8 cellular contexts compared by ENCODE assay signal in genomic region chr3:48435774-48436476, GRCh38. TPM values are rescaled to one million over a fixed set of nuclear protein-coding genes. Genes with fewer than 3 reads are reported as not detected.
A peak's percentile ranks its signal among the peaks of the same experiment; 100 is the strongest.
DNase-seq lines count a peak whose midpoint lies in the region; ATAC-seq, FAIRE-seq and TF ChIP-seq lines count a peak whose summit lies in the region.

No MANE protein-coding gene starts in this region.

- no peak overlapping the region for H3K4me2 ChIP-seq in GM23338
- no peak overlapping the region for H3K4me2 ChIP-seq in HepG2 (ENCODE audit: low read depth, low read length)

- no peaks in the 10 kb centered on the region for H3K9me3 Mint-ChIP-seq in GM23338
- H3K9me3 Mint-ChIP-seq in activated CD4-positive, alpha-beta T cell treated with anti-CD3 and anti-CD28 coated beads, Interleukin-2, amount 10 ng/mL, durations not matched to agents 24 days and 14 days, result no peaks in the 10 kb centered on the region

- TF ChIP-seq CTCF in GM23338 (conservative IDR thresholded peaks at IDR 0.05; ENCODE audit: low read depth in 2 of 2) (peak; percentile 100), HepG2 (CRISPR knock-in tag; IDR thresholded peaks at IDR 0.05) (peak; percentile 100)

- TF ChIP-seq EP300 in HepG2 (IDR thresholded peaks at IDR 0.05; ENCODE audit: low read depth in 2 of 2, low read length in 2 of 2) (no peak), HepG2 (CRISPR knock-in tag; IDR thresholded peaks at IDR 0.05; ENCODE audit: borderline replicate concordance) (no peak)

- H4K20me1 ChIP-seq in GM23338 (replicated peaks; ENCODE audit: insufficient read depth) (no peaks in the 10 kb centered on the region), HepG2 (ENCODE audit: insufficient read depth, low read length) (no peaks in the 10 kb centered on the region)

- TF ChIP-seq POLR2A in HepG2 (IDR thresholded peaks at IDR 0.05; ENCODE audit: insufficient read depth in 1 of 2, low read depth in 2 of 2, low read length in 2 of 2), result no peak

- H3K27ac ChIP-seq in GM23338 (ENCODE audit: low read depth) (no peak overlapping the region; the same call in 1 of the 2 replicates), HepG2 (ENCODE audit: extremely low read length, insufficient read depth, low read length) (no peak overlapping the region)

- POLR2A ChIA-PET in HepG2 (lab: Yijun Ruan, JAX), result interaction anchor here (0.7 to 2.7 kb wide), 13 partner anchors 10 to 195 kb away, joined by 3 to 59 read pairs (median 9); partner anchors contain the start of genes ATRIP and ZNF589

- peaks cover 39% of the 10 kb centered on the region for H3F3A ChIP-seq in GM23338 (replicated peaks; ENCODE audit: low read depth)

- DNase-seq in AG20443 (ENCODE audit: low spot score), result peak; percentile 84
- peak; percentile 96 for DNase-seq in GM23338 (ENCODE audit: low spot score)
- DNase-seq in NCI-H526 (lab: John Stamatoyannopoulos, UW), result peak; percentile 63 to 86
- DNase-seq in activated CD4-positive, alpha-beta T cell treated with anti-CD3 and anti-CD28 coated beads, Interleukin-2, amount 10 ng/mL, durations not matched to agents 24 days and 14 days, result peak; percentile 95
- peak; percentile 93 for DNase-seq in dermis blood vessel endothelial cell
- DNase-seq in HepG2 (ENCODE audit: low spot score), result peak; percentile 81
- DNase-seq in stimulated activated CD4-positive, alpha-beta T cell treated with anti-CD3 and anti-CD28 coated beads, Interleukin-4, amount 100 ng/mL, for 24 hours, result peak; percentile 89

- intact Hi-C loops in activated CD4-positive, alpha-beta T cell treated with anti-CD3 and anti-CD28 coated beads, Interleukin-2, amount 10 ng/mL, durations not matched to agents 24 days and 14 days (cut with micrococcal nuclease), result loop anchor here (1.0 to 2.0 kb wide), 4 partner anchors 35 to 241 kb away; no protein-coding TSS in a partner anchor
- intact Hi-C loops in HepG2 (cut with micrococcal nuclease; ENCODE audit: unreplicated experiment), result loop anchor here (1.0 to 2.0 kb wide), 3 partner anchors 35 to 203 kb away; no protein-coding TSS in a partner anchor

- no peak overlapping the region for H2AFZ ChIP-seq in GM23338
- no peak overlapping the region for H2AFZ ChIP-seq in HepG2 (ENCODE audit: low read length)

- peaks cover 27% of the 10 kb centered on the region for H3K4me1 Mint-ChIP-seq in GM23338
- peaks cover 31% of the 10 kb centered on the region for H3K4me1 Mint-ChIP-seq in activated CD4-positive, alpha-beta T cell treated with anti-CD3 and anti-CD28 coated beads, Interleukin-2, amount 10 ng/mL, durations not matched to agents 24 days and 14 days

- H3K79me2 ChIP-seq in GM23338 (replicated peaks; ENCODE audit: insufficient read depth) (peaks cover 40% of the 10 kb centered on the region), HepG2 (ENCODE audit: insufficient read depth, low read length) (peaks cover 19% of the 10 kb centered on the region)

- WGBS in HepG2 (ENCODE audit: low lambda C conversion rate), result 47% methylated on average over 6 of the region's 7 CpGs

- H3K4me1 ChIP-seq in GM23338 (ENCODE audit: insufficient read depth) (peaks cover 9% of the 10 kb centered on the region), HepG2 (ENCODE audit: insufficient read depth, low read length) (peaks cover 73% of the 10 kb centered on the region)

- H3K4me3 Mint-ChIP-seq in GM23338, result no peak overlapping the region
- no peak overlapping the region for H3K4me3 Mint-ChIP-seq in activated CD4-positive, alpha-beta T cell treated with anti-CD3 and anti-CD28 coated beads, Interleukin-2, amount 10 ng/mL, durations not matched to agents 24 days and 14 days

- in situ Hi-C loops in HepG2 (cut with HindIII; ENCODE audit: extremely low pct_ligation_motif_present, low pct_unique_long_range_greater_than_20kb), result loop anchor here (5.0 kb wide), 3 partner anchors 34 to 204 kb away; no protein-coding TSS in a partner anchor

- ATAC-seq in GM23338 (peak; percentile 52), HepG2 (peak; percentile 33), HG03039 (IDR thresholded peaks at IDR 0.05; ENCODE audit: unreplicated experiment) (no peak)

- H3K9ac ChIP-seq in HepG2 (ENCODE audit: insufficient read depth, low read depth, low read length), result no peak overlapping the region

- BruUV-seq in HepG2 (replicated peaks; lab: Mats Ljungman, UMichigan), result no TSS peak

- H3K9me2 ChIP-seq in GM23338 (ENCODE audit: insufficient read depth), result no peaks in the 10 kb centered on the region

- H3K36me3 ChIP-seq in GM23338 (ENCODE audit: insufficient read depth) (peaks cover 10% of the 10 kb centered on the region), HepG2 (replicated peaks in 1 of 2; ENCODE audit: control insufficient read depth in 1 of 2, insufficient read depth in 2 of 2, low read length in 2 of 2) (peaks cover 1 to 4% of the 10 kb centered on the region in 2 experiments; a peak in 3 of 5 replicates)

- TF ChIP-seq RAD21 in HepG2 (CRISPR knock-in tag; IDR thresholded peaks at IDR 0.05), result peak; percentile 97

- peaks cover 7% of the 10 kb centered on the region for H3K27me3 Mint-ChIP-seq in GM23338 (ENCODE audit: insufficient read depth, low read depth, poor library complexity)
- no peaks in the 10 kb centered on the region for H3K27me3 Mint-ChIP-seq in activated CD4-positive, alpha-beta T cell treated with anti-CD3 and anti-CD28 coated beads, Interleukin-2, amount 10 ng/mL, durations not matched to agents 24 days and 14 days

- CTCF ChIA-PET in HepG2 (lab: Yijun Ruan, JAX; ENCODE audit: low intra/inter-chr PET ratio, low total read pairs), result interaction anchor here (0.8 to 5.7 kb wide), 10 partner anchors 9 to 241 kb away, joined by 4 to 117 read pairs (median 15); no protein-coding TSS in a partner anchor

- H3K27me3 ChIP-seq in GM23338 (ENCODE audit: insufficient read depth) (no peaks in the 10 kb centered on the region), HepG2 (ENCODE audit: control insufficient read depth in 1 of 2, insufficient read depth in 2 of 2, low read length in 2 of 2) (no peaks in the 10 kb centered on the region; a peak in 1 of 5 replicates)

- peak; percentile 86 for FAIRE-seq in HepG2 (lab: Jason Lieb, UNC)

- no peaks in the 10 kb centered on the region for H3K9me3 ChIP-seq in HepG2 (ENCODE audit: low read length)

- peaks cover 42% of the 10 kb centered on the region for H3K36me3 Mint-ChIP-seq in GM23338 (ENCODE audit: low read depth)
- peaks cover 28% of the 10 kb centered on the region for H3K36me3 Mint-ChIP-seq in activated CD4-positive, alpha-beta T cell treated with anti-CD3 and anti-CD28 coated beads, Interleukin-2, amount 10 ng/mL, durations not matched to agents 24 days and 14 days (ENCODE audit: low read depth)

- no peak overlapping the region for H3K4me3 ChIP-seq in GM23338
- H3K4me3 ChIP-seq in HepG2 (replicated peaks in 1 of 3; ENCODE audit: insufficient read depth in 1 of 3, low read depth in 2 of 3, low read length in 3 of 3), result no peak overlapping the region

- H3K27ac Mint-ChIP-seq in GM23338, result no peak overlapping the region
- H3K27ac Mint-ChIP-seq in activated CD4-positive, alpha-beta T cell treated with anti-CD3 and anti-CD28 coated beads, Interleukin-2, amount 10 ng/mL, durations not matched to agents 24 days and 14 days, result no peak overlapping the region

RNA-seq across cellular contexts. Expression of gene CCDC51, which starts 4.0 kb away (rescaled TPM):
- 24.1 and 28.9 TPM in 2 replicates for total RNA-seq in GM23338 (2014; rRNA removed; shearing (Covaris generic))
- polyA plus RNA-seq in GM23338 (2016; fragmentation: Nextera tagmentation; extraction: Ambion mirVana) (20.8 and 22.2 TPM in 2 replicates), HepG2 (2011; rRNA removed) (15.5 and 18.1 TPM in 2 replicates)
- total RNA-seq in activated CD4-positive, alpha-beta T cell treated with anti-CD3 and anti-CD28 coated beads, Interleukin-2, amount 10 ng/mL, durations not matched to agents 24 days and 14 days, result 24.4 and 25.9 TPM in 2 replicates
- total RNA-seq in dermis blood vessel endothelial cell (16.4 and 18.0 TPM in 2 replicates), HepG2 (2016; rRNA removed; fragmentation: Illumina TruSeq; extraction: Trizol) (29.4 and 38.3 TPM in 2 replicates)
- 7.6 and 8.2 TPM in 2 replicates for total RNA-seq in HepG2 (2016; cell fraction: cytosol; rRNA removed; fragmentation: Illumina TruSeq; extraction: Trizol; ENCODE audit: low read depth)
- total RNA-seq in HepG2 (2016; cell fraction: insoluble cytoplasmic fraction; rRNA removed; fragmentation: Illumina TruSeq; extraction: Trizol), result 33.5 and 38.7 TPM in 2 replicates
- total RNA-seq in HepG2 (2016; cell fraction: membrane; rRNA removed; fragmentation: Illumina TruSeq; extraction: Trizol), result 12.2 and 12.5 TPM in 2 replicates
- 12.4 and 13.6 TPM in 2 replicates for total RNA-seq in HepG2 (2016; cell fraction: nucleus; rRNA removed; fragmentation: Illumina TruSeq; extraction: Trizol)
- polyA plus RNA-seq in HepG2 (2011; cell fraction: cytosol; rRNA removed), result 16.8 and 19.2 TPM in 2 replicates
- 6.5 and 8.5 TPM in 2 replicates for polyA plus RNA-seq in HepG2 (2011; cell fraction: nucleus; rRNA removed)
- polyA plus RNA-seq in HepG2 (2012), result 8.4 and 9.8 TPM in 2 replicates
- 3.9 and 4.9 TPM in 2 replicates for polyA plus RNA-seq in HepG2 (2016; cell fraction: cytosol; fragmentation: Illumina TruSeq; extraction: Trizol; ENCODE audit: low read depth)
- polyA plus RNA-seq in HepG2 (2016; cell fraction: insoluble cytoplasmic fraction; fragmentation: Illumina TruSeq; extraction: Trizol; ENCODE audit: low read depth), result 29.3 and 29.9 TPM in 2 replicates
- polyA plus RNA-seq in HepG2 (2016; cell fraction: membrane; fragmentation: Illumina TruSeq; extraction: Trizol; ENCODE audit: low read depth), result 8.0 TPM in 2 replicates
- 16.3 and 19.0 TPM in 2 replicates for polyA plus RNA-seq in HepG2 (2016; cell fraction: nucleus; fragmentation: Illumina TruSeq; extraction: Trizol; ENCODE audit: insufficient read depth, low read depth)
- 11.3 and 25.4 TPM in 2 replicates for polyA minus RNA-seq in HepG2 (2011; rRNA and poly(A)+ RNA removed; ENCODE audit: low replicate concordance)
- 4.5 and 4.7 TPM in 2 replicates for polyA minus RNA-seq in HepG2 (2011; cell fraction: cytosol; rRNA and poly(A)+ RNA removed)
- 3.0 and 3.3 TPM in 2 replicates for polyA minus RNA-seq in HepG2 (2011; cell fraction: nucleus; rRNA and poly(A)+ RNA removed)

RNA-seq across cellular contexts. Expression of gene TMA7, which starts 4.1 kb away (rescaled TPM):
- 362 and 419 TPM in 2 replicates for total RNA-seq in GM23338 (2014; rRNA removed; shearing (Covaris generic))
- 2,089 and 2,333 TPM in 2 replicates for polyA plus RNA-seq in GM23338 (2016; fragmentation: Nextera tagmentation; extraction: Ambion mirVana)
- total RNA-seq in activated CD4-positive, alpha-beta T cell treated with anti-CD3 and anti-CD28 coated beads, Interleukin-2, amount 10 ng/mL, durations not matched to agents 24 days and 14 days, result 272 and 275 TPM in 2 replicates
- 223 and 272 TPM in 2 replicates for total RNA-seq in dermis blood vessel endothelial cell
- 486 and 510 TPM in 2 replicates for total RNA-seq in HepG2 (2016; rRNA removed; fragmentation: Illumina TruSeq; extraction: Trizol)
- total RNA-seq in HepG2 (2016; cell fraction: cytosol; rRNA removed; fragmentation: Illumina TruSeq; extraction: Trizol; ENCODE audit: low read depth), result 913 and 1,296 TPM in 2 replicates
- total RNA-seq in HepG2 (2016; cell fraction: insoluble cytoplasmic fraction; rRNA removed; fragmentation: Illumina TruSeq; extraction: Trizol), result 511 and 522 TPM in 2 replicates
- 763 and 886 TPM in 2 replicates for total RNA-seq in HepG2 (2016; cell fraction: membrane; rRNA removed; fragmentation: Illumina TruSeq; extraction: Trizol)
- 177 and 187 TPM in 2 replicates for total RNA-seq in HepG2 (2016; cell fraction: nucleus; rRNA removed; fragmentation: Illumina TruSeq; extraction: Trizol)
- 80.9 and 100 TPM in 2 replicates for polyA plus RNA-seq in HepG2 (2011; rRNA removed)
- polyA plus RNA-seq in HepG2 (2011; cell fraction: cytosol; rRNA removed), result 69.9 and 96.6 TPM in 2 replicates
- polyA plus RNA-seq in HepG2 (2011; cell fraction: nucleus; rRNA removed), result 23.2 and 42.0 TPM in 2 replicates
- polyA plus RNA-seq in HepG2 (2012), result 194 and 244 TPM in 2 replicates
- 1,200 and 1,620 TPM in 2 replicates for polyA plus RNA-seq in HepG2 (2016; cell fraction: cytosol; fragmentation: Illumina TruSeq; extraction: Trizol; ENCODE audit: low read depth)
- polyA plus RNA-seq in HepG2 (2016; cell fraction: insoluble cytoplasmic fraction; fragmentation: Illumina TruSeq; extraction: Trizol; ENCODE audit: low read depth), result 517 and 532 TPM in 2 replicates
- polyA plus RNA-seq in HepG2 (2016; cell fraction: membrane; fragmentation: Illumina TruSeq; extraction: Trizol; ENCODE audit: low read depth), result 742 and 956 TPM in 2 replicates
- polyA plus RNA-seq in HepG2 (2016; cell fraction: nucleus; fragmentation: Illumina TruSeq; extraction: Trizol; ENCODE audit: insufficient read depth, low read depth), result 336 and 389 TPM in 2 replicates
- polyA minus RNA-seq in HepG2 (2011; rRNA and poly(A)+ RNA removed; ENCODE audit: low replicate concordance), result 4.4 and 15.7 TPM in 2 replicates
- 18.7 and 23.2 TPM in 2 replicates for polyA minus RNA-seq in HepG2 (2011; cell fraction: cytosol; rRNA and poly(A)+ RNA removed)
- 18.4 and 25.9 TPM in 2 replicates for polyA minus RNA-seq in HepG2 (2011; cell fraction: nucleus; rRNA and poly(A)+ RNA removed)

RNA-seq across cellular contexts. Expression of gene PLXNB1, which starts 6.0 kb away (rescaled TPM):
- 144 and 164 TPM in 2 replicates for total RNA-seq in GM23338 (2014; rRNA removed; shearing (Covaris generic))
- polyA plus RNA-seq in GM23338 (2016; fragmentation: Nextera tagmentation; extraction: Ambion mirVana) (49.0 and 49.3 TPM in 2 replicates), HepG2 (2011; rRNA removed) (143 and 179 TPM in 2 replicates)
- total RNA-seq in activated CD4-positive, alpha-beta T cell treated with anti-CD3 and anti-CD28 coated beads, Interleukin-2, amount 10 ng/mL, durations not matched to agents 24 days and 14 days, result 5.7 and 6.5 TPM in 2 replicates
- total RNA-seq in dermis blood vessel endothelial cell (16.8 and 23.7 TPM in 2 replicates), HepG2 (2016; rRNA removed; fragmentation: Illumina TruSeq; extraction: Trizol) (25.4 and 86.0 TPM in 2 replicates)
- total RNA-seq in HepG2 (2016; cell fraction: cytosol; rRNA removed; fragmentation: Illumina TruSeq; extraction: Trizol; ENCODE audit: low read depth), result 33.1 and 33.9 TPM in 2 replicates
- 23.9 and 92.3 TPM in 2 replicates for total RNA-seq in HepG2 (2016; cell fraction: insoluble cytoplasmic fraction; rRNA removed; fragmentation: Illumina TruSeq; extraction: Trizol)
- total RNA-seq in HepG2 (2016; cell fraction: membrane; rRNA removed; fragmentation: Illumina TruSeq; extraction: Trizol), result 30.7 and 31.8 TPM in 2 replicates
- total RNA-seq in HepG2 (2016; cell fraction: nucleus; rRNA removed; fragmentation: Illumina TruSeq; extraction: Trizol), result 140 and 158 TPM in 2 replicates
- polyA plus RNA-seq in HepG2 (2011; cell fraction: cytosol; rRNA removed), result 71.5 and 83.2 TPM in 2 replicates
- polyA plus RNA-seq in HepG2 (2011; cell fraction: nucleus; rRNA removed), result 1,144 and 1,345 TPM in 2 replicates
- polyA plus RNA-seq in HepG2 (2012), result 140 and 149 TPM in 2 replicates
- 5.5 and 6.7 TPM in 2 replicates for polyA plus RNA-seq in HepG2 (2016; cell fraction: cytosol; fragmentation: Illumina TruSeq; extraction: Trizol; ENCODE audit: low read depth)
- 23.3 and 26.9 TPM in 2 replicates for polyA plus RNA-seq in HepG2 (2016; cell fraction: insoluble cytoplasmic fraction; fragmentation: Illumina TruSeq; extraction: Trizol; ENCODE audit: low read depth)
- polyA plus RNA-seq in HepG2 (2016; cell fraction: membrane; fragmentation: Illumina TruSeq; extraction: Trizol; ENCODE audit: low read depth), result 12.8 and 12.9 TPM in 2 replicates
- 420 and 470 TPM in 2 replicates for polyA plus RNA-seq in HepG2 (2016; cell fraction: nucleus; fragmentation: Illumina TruSeq; extraction: Trizol; ENCODE audit: insufficient read depth, low read depth)
- polyA minus RNA-seq in HepG2 (2011; rRNA and poly(A)+ RNA removed; ENCODE audit: low replicate concordance), result 83.4 and 325 TPM in 2 replicates
- 54.4 and 79.5 TPM in 2 replicates for polyA minus RNA-seq in HepG2 (2011; cell fraction: cytosol; rRNA and poly(A)+ RNA removed)
- 295 and 329 TPM in 2 replicates for polyA minus RNA-seq in HepG2 (2011; cell fraction: nucleus; rRNA and poly(A)+ RNA removed)

RNA-seq across cellular contexts. Expression of gene ATRIP, which starts 10.6 kb away (rescaled TPM):
- total RNA-seq in GM23338 (2014; rRNA removed; shearing (Covaris generic)), result 17.3 and 17.6 TPM in 2 replicates
- polyA plus RNA-seq in GM23338 (2016; fragmentation: Nextera tagmentation; extraction: Ambion mirVana) (5.8 and 6.1 TPM in 2 replicates), HepG2 (2011; rRNA removed) (5.1 and 5.3 TPM in 2 replicates)
- 18.3 and 20.0 TPM in 2 replicates for total RNA-seq in activated CD4-positive, alpha-beta T cell treated with anti-CD3 and anti-CD28 coated beads, Interleukin-2, amount 10 ng/mL, durations not matched to agents 24 days and 14 days
- total RNA-seq in dermis blood vessel endothelial cell (8.2 TPM in 2 replicates), HepG2 (2016; rRNA removed; fragmentation: Illumina TruSeq; extraction: Trizol) (11.4 and 12.5 TPM in 2 replicates)
- total RNA-seq in HepG2 (2016; cell fraction: cytosol; rRNA removed; fragmentation: Illumina TruSeq; extraction: Trizol; ENCODE audit: low read depth), result 2.6 and 2.7 TPM in 2 replicates
- total RNA-seq in HepG2 (2016; cell fraction: insoluble cytoplasmic fraction; rRNA removed; fragmentation: Illumina TruSeq; extraction: Trizol), result 9.5 and 10.4 TPM in 2 replicates
- 2.4 and 3.4 TPM in 2 replicates for total RNA-seq in HepG2 (2016; cell fraction: membrane; rRNA removed; fragmentation: Illumina TruSeq; extraction: Trizol)
- 7.4 and 11.0 TPM in 2 replicates for total RNA-seq in HepG2 (2016; cell fraction: nucleus; rRNA removed; fragmentation: Illumina TruSeq; extraction: Trizol)
- 3.7 and 4.7 TPM in 2 replicates for polyA plus RNA-seq in HepG2 (2011; cell fraction: cytosol; rRNA removed)
- polyA plus RNA-seq in HepG2 (2011; cell fraction: nucleus; rRNA removed), result 12.6 and 13.3 TPM in 2 replicates
- 3.2 and 4.1 TPM in 2 replicates for polyA plus RNA-seq in HepG2 (2012)
- 0.97 and 1.0 TPM in 2 replicates for polyA plus RNA-seq in HepG2 (2016; cell fraction: cytosol; fragmentation: Illumina TruSeq; extraction: Trizol; ENCODE audit: low read depth)
- 7.8 and 11.5 TPM in 2 replicates for polyA plus RNA-seq in HepG2 (2016; cell fraction: insoluble cytoplasmic fraction; fragmentation: Illumina TruSeq; extraction: Trizol; ENCODE audit: low read depth)
- polyA plus RNA-seq in HepG2 (2016; cell fraction: membrane; fragmentation: Illumina TruSeq; extraction: Trizol; ENCODE audit: low read depth), result 1.2 and 1.5 TPM in 2 replicates
- 14.7 and 21.6 TPM in 2 replicates for polyA plus RNA-seq in HepG2 (2016; cell fraction: nucleus; fragmentation: Illumina TruSeq; extraction: Trizol; ENCODE audit: insufficient read depth, low read depth)
- polyA minus RNA-seq in HepG2 (2011; rRNA and poly(A)+ RNA removed; ENCODE audit: low replicate concordance), result 11.5 and 35.8 TPM in 2 replicates
- 2.1 and 3.8 TPM in 2 replicates for polyA minus RNA-seq in HepG2 (2011; cell fraction: cytosol; rRNA and poly(A)+ RNA removed)
- polyA minus RNA-seq in HepG2 (2011; cell fraction: nucleus; rRNA and poly(A)+ RNA removed), result 5.2 and 9.8 TPM in 2 replicates
